1 cellular context compared by ENCODE assay signal in the genomic region with DNA sequence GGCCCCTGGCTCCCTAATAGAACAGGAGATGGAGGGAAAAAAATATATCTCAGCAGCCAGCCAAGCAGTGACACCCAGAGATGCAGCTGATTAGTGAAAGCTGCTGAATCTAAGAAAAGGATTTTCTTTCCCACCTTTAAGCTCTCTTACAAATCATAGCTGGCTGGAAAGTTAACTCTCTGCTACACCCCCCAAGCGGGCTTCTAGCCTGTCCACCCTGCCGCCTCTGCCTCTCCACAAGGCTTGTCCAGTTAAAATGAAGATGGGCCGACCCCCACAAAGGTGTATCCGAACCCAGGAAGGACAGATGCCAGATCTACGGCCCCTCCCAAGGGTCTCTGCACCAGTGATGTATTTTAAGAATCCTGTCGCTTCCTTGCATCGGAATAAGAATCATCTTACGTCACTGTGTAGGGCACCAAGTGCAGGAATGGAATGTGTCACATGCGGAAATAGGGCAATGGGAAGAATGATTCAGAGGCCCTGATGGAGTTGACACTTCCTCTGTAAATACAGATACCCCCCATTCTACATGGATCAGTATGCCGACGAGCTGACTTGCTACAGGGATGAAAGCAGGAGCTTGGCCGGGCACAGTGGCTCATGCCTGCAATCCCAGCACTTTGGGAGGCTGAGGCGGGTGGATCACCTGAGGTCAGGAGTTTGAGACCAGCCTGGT.
TF ChIP-seq lines count a peak whose summit lies in the region.

No MANE protein-coding gene starts in this region.

TF ChIP-seq in endothelial cell of umbilical vein, 7 proteins besides CTCF, POLR2A, EP300 and RAD21:
- TF ChIP-seq FOS (IDR thresholded peaks at IDR 0.05; ENCODE audit: borderline replicate concordance, insufficient read depth, low read length) = peak; percentile 61
- TF ChIP-seq, protein P1, sequence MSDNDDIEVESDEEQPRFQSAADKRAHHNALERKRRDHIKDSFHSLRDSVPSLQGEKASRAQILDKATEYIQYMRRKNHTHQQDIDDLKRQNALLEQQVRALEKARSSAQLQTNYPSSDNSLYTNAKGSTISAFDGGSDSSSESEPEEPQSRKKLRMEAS (IDR thresholded peaks at IDR 0.05; ENCODE audit: insufficient read depth, insufficient read length) = no peak
